Comparison of ENCODE assay signal across 21 cellular contexts in the genomic region with DNA sequence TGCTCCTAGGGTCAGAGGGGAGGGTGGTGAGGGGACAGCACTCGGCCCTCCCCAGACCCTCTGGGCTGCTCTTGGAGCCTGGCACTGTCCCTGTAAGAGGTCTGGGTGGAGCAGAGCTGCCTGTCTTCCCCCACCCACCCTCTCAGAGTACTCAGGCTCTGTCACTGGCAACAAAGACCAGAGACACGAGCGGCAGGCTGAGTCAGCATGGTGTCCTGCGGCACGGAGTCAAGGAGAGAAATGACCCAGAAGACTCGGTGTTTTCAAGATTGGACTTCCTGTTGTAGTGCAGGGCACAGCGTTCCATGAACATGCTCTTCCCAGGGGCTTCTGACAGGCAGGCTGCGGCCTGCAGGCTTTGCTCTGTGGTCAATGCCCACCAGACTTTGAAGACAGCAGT. TPM values are rescaled to one million over a fixed set of nuclear protein-coding genes. Genes with fewer than 3 reads are reported as not detected.
"Had no signal": no experiment of that assay in that cellular context is flagged by ENCODE, and none has a peak within 500 bp of the region (broad histone marks: within the 10 kb centered on the region; RNA-seq: fewer than 3 reads in every experiment).

No MANE protein-coding gene starts in this region.

- H3K4me3 ChIP-seq: coronary artery, esophagus squamous epithelium, left ventricle myocardium inferior, right atrium auricular region, skin epidermis, suprapubic skin, upper lobe of left lung had no signal

- H3K4me3 Mint-ChIP-seq: activated T-cell treated with anti-CD3 and anti-CD28 coated beads, Interleukin-2, amount 50 U/mL, for 72 hours; memory B cell; natural killer cell treated with Interleukin-12 subunit alpha and Interleukin-12 subunit beta and Interleukin-15 and Interleukin-18, amount 100 ng/mL, for 72 hours; T-helper 17 cell; WTC11 had no signal

- ATAC-seq: activated naive CD4-positive, alpha-beta T cell treated with anti-CD3 and anti-CD28 coated beads, Interleukin-2, amount 50 U/mL, for 72 hours; activated T-cell treated with anti-CD3 and anti-CD28 coated beads, Interleukin-2, amount 50 U/mL, for 72 hours; T-helper 17 cell; WTC11 had no signal

- DNase-seq: activated CD4-positive, alpha-beta T cell treated with anti-CD3 and anti-CD28 coated beads for 4 hours; activated CD8-positive, alpha-beta memory T cell treated with anti-CD3 and anti-CD28 coated beads, Interleukin-2, amount 50 U/mL, for 48 hours; activated gamma-delta T cell; activated T-cell treated with anti-CD3 and anti-CD28 coated beads, Interleukin-2, amount 50 U/mL, for 72 hours; esophagus squamous epithelium; hippocampal formation; kidney; left ventricle myocardium inferior; nucleus accumbens; stimulated activated CD4-positive, alpha-beta T cell treated with anti-CD3 and anti-CD28 coated beads, Interleukin-4, amount 100 ng/mL, for 24 hours; stimulated activated naive CD4-positive, alpha-beta T cell treated with Interleukin-2 at 50 U/mL for 16 hours; T-helper 17 cell; upper lobe of left lung had no signal

- H3K36me3 Mint-ChIP-seq: activated naive CD4-positive, alpha-beta T cell treated with anti-CD3 and anti-CD28 coated beads, Interleukin-2, amount 50 U/mL, for 72 hours; natural killer cell treated with Interleukin-12 subunit alpha and Interleukin-12 subunit beta and Interleukin-15 and Interleukin-18, amount 100 ng/mL, for 72 hours; WTC11 had no signal

- H3K27ac ChIP-seq: coronary artery, esophagus squamous epithelium, left ventricle myocardium inferior, right atrium auricular region, skin epidermis, suprapubic skin, upper lobe of left lung had no signal

- H3K4me1 ChIP-seq: esophagus squamous epithelium, left ventricle myocardium inferior, right atrium auricular region, suprapubic skin, upper lobe of left lung had no signal

- H3K27me3 ChIP-seq: right atrium auricular region, upper lobe of left lung had no signal

- H3K9me3 Mint-ChIP-seq: activated naive CD4-positive, alpha-beta T cell treated with anti-CD3 and anti-CD28 coated beads, Interleukin-2, amount 50 U/mL, for 72 hours; activated T-cell treated with anti-CD3 and anti-CD28 coated beads, Interleukin-2, amount 50 U/mL, for 72 hours; memory B cell; natural killer cell treated with Interleukin-12 subunit alpha and Interleukin-12 subunit beta and Interleukin-15 and Interleukin-18, amount 100 ng/mL, for 72 hours; WTC11 had no signal

- H3K9me3 ChIP-seq: esophagus squamous epithelium, left ventricle myocardium inferior, right atrium auricular region, suprapubic skin, upper lobe of left lung had no signal

- H3K27me3 Mint-ChIP-seq: natural killer cell treated with Interleukin-12 subunit alpha and Interleukin-12 subunit beta and Interleukin-15 and Interleukin-18, amount 100 ng/mL, for 72 hours had no signal

- H3K27ac Mint-ChIP-seq: activated T-cell treated with anti-CD3 and anti-CD28 coated beads, Interleukin-2, amount 50 U/mL, for 72 hours; memory B cell; T-helper 17 cell; WTC11 had no signal

RNA-seq across cellular contexts. Expression of a gene that starts 19.9 kb away (rescaled TPM):
- total RNA-seq: activated naive CD4-positive, alpha-beta T cell treated with anti-CD3 and anti-CD28 coated beads, Interleukin-2, amount 50 U/mL, for 72 hours; activated T-cell treated with anti-CD3 and anti-CD28 coated beads, Interleukin-2, amount 50 U/mL, for 72 hours; esophagus squamous epithelium; natural killer cell treated with Interleukin-12 subunit alpha and Interleukin-12 subunit beta and Interleukin-15 and Interleukin-18, amount 100 ng/mL, for 72 hours; T-helper 17 cell; WTC11 had no signal
